19 cellular contexts compared by ENCODE assay signal in genomic region chr16:47236716-47237115, GRCh38.
"Had no signal": no experiment of that assay in that cellular context is flagged by ENCODE, and none has a peak within 500 bp of the region (broad histone marks: within the 10 kb centered on the region; RNA-seq: fewer than 3 reads in every experiment).

No MANE protein-coding gene starts in this region.

- H3K27ac ChIP-seq: cardiac muscle cell had no signal

- H3K27me3 ChIP-seq: cardiac muscle cell had no signal

- DNase-seq: activated CD4-positive, alpha-beta memory T cell treated with anti-CD3 and anti-CD28 coated beads for 36 hours; activated CD4-positive, alpha-beta T cell treated with anti-CD3 and anti-CD28 coated beads, Interleukin-2, amount 10 ng/mL, durations not matched to agents 7 days and 5 days; activated CD4-positive, CD25-positive, alpha-beta regulatory T cell; activated CD8-positive, alpha-beta memory T cell treated with anti-CD3 and anti-CD28 coated beads for 24 hours; activated effector memory CD4-positive, alpha-beta T cell treated with anti-CD3 and anti-CD28 coated beads, Interleukin-2, amount 50 U/mL, for 16 hours; activated naive CD4-positive, alpha-beta T cell treated with anti-CD3 and anti-CD28 coated beads for 36 hours; activated T-cell treated with anti-CD3 and anti-CD28 coated beads, Interleukin-2, amount 50 U/mL, for 4 hours; amygdala; KG1; NCI-H1092; NCI-H1417; NCI-H1930; NCI-H510A treated with DMSO at 0.1 percent for 48 hours; PC-3; SHP77 treated with DMSO at 0.1 percent for 48 hours; T-helper 9 cell had no signal

- FAIRE-seq: astrocyte, RCC 7860 had no signal

- H3K4me3 ChIP-seq: cardiac muscle cell had no signal
